Comparison of ENCODE assay signal across 12 cellular contexts in the genomic region with DNA sequence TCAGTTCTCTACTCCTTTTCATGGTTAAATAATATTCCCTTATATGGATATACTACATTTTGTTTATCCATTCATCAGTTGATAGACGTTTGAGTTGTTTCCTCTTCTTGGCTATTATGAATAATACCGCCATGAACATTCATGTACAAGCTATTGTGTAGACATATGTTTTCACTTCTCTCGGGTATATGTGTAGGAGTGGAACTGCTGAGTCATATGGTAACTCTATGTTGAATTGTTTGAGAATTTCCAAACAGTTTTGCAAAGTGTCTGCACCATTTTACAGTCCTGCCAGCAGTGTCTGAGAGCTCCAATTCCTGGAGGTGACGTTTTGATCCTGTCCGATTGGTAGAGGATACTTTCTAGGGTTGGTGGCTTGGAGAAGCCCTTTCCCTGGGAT. TPM values are rescaled to one million over a fixed set of nuclear protein-coding genes. Genes with fewer than 3 reads are reported as not detected.
DNase-seq lines count a peak whose midpoint lies in the region; ATAC-seq and TF ChIP-seq lines count a peak whose summit lies in the region.
"Had no signal": no experiment of that assay in that cellular context is flagged by ENCODE, and none has a peak within 500 bp of the region (broad histone marks: within the 10 kb centered on the region; RNA-seq: fewer than 3 reads in every experiment).

No MANE protein-coding gene starts in this region.

- TF ChIP-seq POLR2A in lower leg skin (IDR thresholded peaks at IDR 0.05), result no peak

- WGBS in lower leg skin, 2 donors, result 52 to 71% methylated on average over 5 of the region's 5 CpGs

- intact Hi-C loops in lower leg skin (cut with DNase I; ENCODE audit: low total_unique reads), result no loop called here

- H3K4me3 ChIP-seq in epithelial cell of esophagus (ENCODE audit: low read length), result no peak overlapping the region
- H3K4me3 ChIP-seq in lower leg skin (ENCODE audit: low read depth, poor library complexity, severe bottlenecking), result no peak overlapping the region
- H3K4me3 ChIP-seq: colonic mucosa had no signal

- TF ChIP-seq CTCF in epithelial cell of esophagus (IDR thresholded peaks at IDR 0.05; ENCODE audit: insufficient read depth, low read depth, low read length, missing control alignments) (no peak), lower leg skin (IDR thresholded peaks at IDR 0.05) (no peak)

- ATAC-seq in GM18499 (IDR thresholded peaks at IDR 0.05; ENCODE audit: insufficient read depth, unreplicated experiment), result peak; percentile 94
- ATAC-seq in GM21529 (IDR thresholded peaks at IDR 0.05; ENCODE audit: unreplicated experiment), result peak; percentile 78
- peak; percentile 67 for ATAC-seq in HG03439 (IDR thresholded peaks at IDR 0.05; ENCODE audit: unreplicated experiment)
- ATAC-seq in GM21381 (IDR thresholded peaks at IDR 0.05; ENCODE audit: unreplicated experiment), result no peak

- DNase-seq in epithelial cell of esophagus (ENCODE audit: low read depth) (peak; percentile 24), lower leg skin (ENCODE audit: low spot score in 2 of 2) (no peak), cerebellar cortex (ENCODE audit: low spot score) (no peak), A172 (ENCODE audit: low spot score) (no peak)
- DNase-seq: Calu3, colonic mucosa, NCI-H2171 had no signal

RNA-seq across cellular contexts. Expression of gene PLAC1, which starts 23.6 kb away (rescaled TPM):
- total RNA-seq in lower leg skin, result under 1 TPM in 3 of 4 donors, not detected in 1; 0.22 to 0.53 (median 0.23) TPM
- 0.38 and 2.8 TPM in 2 replicates for total RNA-seq in A172 (2014; rRNA removed; shearing (Covaris generic))
- total RNA-seq: Calu3, colonic mucosa, temporal lobe had no signal
